ENCODE assay signal across 8 cellular contexts in the genomic region with DNA sequence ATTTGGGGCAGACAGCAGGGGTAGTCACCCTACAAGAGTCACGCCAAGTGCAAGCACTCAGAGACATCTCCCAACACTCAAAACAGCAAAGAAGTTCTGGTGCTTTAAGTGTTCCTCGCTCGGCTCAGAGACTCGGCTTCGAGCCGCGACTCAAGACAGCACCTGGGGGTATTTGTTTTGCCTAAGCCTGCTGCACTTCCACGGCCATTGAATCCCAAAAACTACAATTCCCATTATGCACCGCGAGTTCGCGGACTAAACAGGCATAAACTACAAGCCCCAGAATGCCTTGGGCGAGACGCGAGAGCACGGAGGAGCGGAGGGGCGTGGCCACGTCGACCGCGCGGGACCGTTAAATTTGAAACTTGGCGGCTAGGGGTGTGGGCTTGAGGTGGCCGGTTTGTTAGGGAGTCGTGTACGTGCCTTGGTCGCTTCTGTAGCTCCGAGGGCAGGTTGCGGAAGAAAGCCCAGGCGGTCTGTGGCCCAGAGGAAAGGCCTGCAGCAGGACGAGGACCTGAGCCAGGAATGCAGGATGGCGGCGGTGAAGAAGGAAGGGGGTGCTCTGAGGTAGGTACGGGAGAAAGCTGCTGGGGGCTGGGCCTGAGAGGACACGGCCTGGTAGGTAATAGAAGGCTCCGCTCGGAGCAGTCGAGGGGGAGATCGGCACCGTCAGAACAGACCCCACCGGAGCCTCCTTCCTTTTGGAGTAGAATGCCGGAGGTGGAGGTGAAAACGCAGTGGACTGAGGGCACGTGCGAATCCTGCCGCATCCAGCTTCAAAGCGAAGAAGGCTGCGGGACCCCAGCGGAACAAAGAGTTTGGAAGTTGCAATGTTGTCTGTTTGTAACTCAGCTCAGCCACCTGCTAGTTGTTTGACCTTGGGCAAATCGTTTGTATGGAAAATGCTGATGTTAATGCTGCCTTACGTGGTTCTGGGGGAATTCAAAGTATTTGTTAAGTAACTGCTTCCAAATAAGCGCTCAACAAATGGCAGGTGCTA. TPM values are rescaled to one million over a fixed set of nuclear protein-coding genes. Genes with fewer than 3 reads are reported as not detected.
DNase-seq lines count a peak whose midpoint lies in the region; ATAC-seq and TF ChIP-seq lines count a peak whose summit lies in the region.

TSS of gene BUB1B (plus strand) at position 381 of the 1,000 bp plus-strand sequence. CDS start at position 533, 152 bp downstream.

- H3K27me3 Mint-ChIP-seq in Caco-2 (ENCODE audit: insufficient read depth, unreplicated experiment): no peaks in the 10 kb centered on the region

- DNase-seq in Caco-2: peak; percentile 95
- peak; percentile 93 for DNase-seq in HT1080 (ENCODE audit: low read depth)
- DNase-seq in NOMO-1 (lab: John Stamatoyannopoulos, UW; ENCODE audit: unreplicated experiment in 2 of 2): peak; percentile 94 to 95
- peak; percentile 94 for DNase-seq in activated CD8-positive, alpha-beta memory T cell treated with anti-CD3 and anti-CD28 coated beads for 24 hours
- DNase-seq in mesenteric fat pad (ENCODE audit: low spot score): peak; percentile 95
- DNase-seq in stimulated activated CD8-positive, alpha-beta memory T cell treated with anti-CD3 and anti-CD28 coated beads, Interleukin-12 subunit alpha, Interleukin-12 subunit beta, amount 100 ng/mL, for 4 hours (ENCODE audit: low read depth): peak; percentile 75

- no peaks in the 10 kb centered on the region for H3K36me3 ChIP-seq in Caco-2 (ENCODE audit: control insufficient read depth, insufficient read depth, low read length)

- H3K4me1 Mint-ChIP-seq in Caco-2 (ENCODE audit: low read depth, unreplicated experiment): peaks cover under 1% of the 10 kb centered on the region

- no peaks in the 10 kb centered on the region for H3K9me3 ChIP-seq in Caco-2

- peak; percentile 76 for ATAC-seq in GM21367 (IDR thresholded peaks at IDR 0.05; ENCODE audit: unreplicated experiment)

- TSS peak; percentile 59 for BruUV-seq in Caco-2 (replicated peaks; lab: Mats Ljungman, UMichigan)

- no peak for TF ChIP-seq CTCF in Caco-2 (IDR thresholded peaks at IDR 0.05; ENCODE audit: insufficient read depth in 1 of 2, low read depth in 1 of 2, low read length in 1 of 2, severe bottlenecking in 1 of 2, unreplicated experiment in 1 of 2)

- intact Hi-C loops in Caco-2 (cut with micrococcal nuclease; ENCODE audit: unreplicated experiment): loop anchor here (1.0 to 2.0 kb wide), 2 partner anchors 52 to 116 kb away; no protein-coding TSS in a partner anchor

- CTCF ChIA-PET in Caco-2 (lab: Charles Lee): interaction anchor here (0.8 to 1.3 kb wide), 3 partner anchors 54 to 115 kb away, joined by 3 to 8 read pairs (median 3); no protein-coding TSS in a partner anchor

- no peaks in the 10 kb centered on the region for H3K36me3 Mint-ChIP-seq in Caco-2 (ENCODE audit: insufficient read depth, unreplicated experiment)

- H3K4me1 ChIP-seq in Caco-2: peaks cover 18% of the 10 kb centered on the region

- POLR2A ChIA-PET in Caco-2 (lab: Charles Lee): interaction anchor here (0.5 to 1.3 kb wide), 4 partner anchors 11 to 534 kb away, joined by 3 to 10 read pairs (median 6); no protein-coding TSS in a partner anchor

- in situ Hi-C loops in endometrial microvascular endothelial cells (cut with HindIII; ENCODE audit: inconsistent ontology term, low pct_unique_long_range_greater_than_20kb, low sequenced_read_pairs): no loop called here

- no peaks in the 10 kb centered on the region for H3K9me3 Mint-ChIP-seq in Caco-2 (ENCODE audit: unreplicated experiment)

- H3K27ac Mint-ChIP-seq in Caco-2 (ENCODE audit: unreplicated experiment): no peak within 1 kb of the TSS

- peak within 1 kb of the TSS; percentile 82 for H3K4me3 ChIP-seq in Caco-2 (ENCODE audit: low read depth, low read length)

- H3K4me3 Mint-ChIP-seq in Caco-2 (ENCODE audit: unreplicated experiment): no peak within 1 kb of the TSS

- H3K27me3 ChIP-seq in Caco-2 (replicated peaks; ENCODE audit: control insufficient read depth, insufficient read depth, low read length): no peaks in the 10 kb centered on the region

RNA-seq across cellular contexts. Expression of gene BUB1B, which starts in this region (rescaled TPM):
- total RNA-seq in Caco-2 (2022) (62.7 and 73.5 TPM in 2 replicates), endometrial microvascular endothelial cells (ENCODE audit: inconsistent ontology term) (74.1 TPM), mesenteric fat pad (0.39 TPM)
- total RNA-seq in HT1080 (2014; rRNA removed; shearing (Covaris generic)): 61.1 and 69.5 TPM in 2 replicates
- polyA plus RNA-seq in HT1080 (2015; cell fraction: cytosol; rRNA removed): 40.8 and 44.3 TPM in 2 replicates
- 230 and 243 TPM in 2 replicates for polyA plus RNA-seq in HT1080 (2015; cell fraction: nucleus; rRNA removed)

Comparison
In these comparisons a context has a peak if more than half of its experiments do, and no peak if none do; other contexts are left out.
1. Peak in every context shown above with its lines: DNase-seq, ATAC-seq and H3K4me3 ChIP-seq.
2. RNA of gene BUB1B (total RNA-seq): 74.1 TPM in endometrial microvascular endothelial cells (single experiment), 62.7 to 73.5 TPM in Caco-2 and 61.1 to 69.5 TPM in HT1080; 0.39 TPM in mesenteric fat pad (single experiment); every median in the first group is over 10 times any median in the second.
3. Peak in DNase-seq in mesenteric fat pad; RNA of the gene not detected or under 1 TPM.